Comparison of ENCODE assay signal across 1 cellular context in the genomic region with DNA sequence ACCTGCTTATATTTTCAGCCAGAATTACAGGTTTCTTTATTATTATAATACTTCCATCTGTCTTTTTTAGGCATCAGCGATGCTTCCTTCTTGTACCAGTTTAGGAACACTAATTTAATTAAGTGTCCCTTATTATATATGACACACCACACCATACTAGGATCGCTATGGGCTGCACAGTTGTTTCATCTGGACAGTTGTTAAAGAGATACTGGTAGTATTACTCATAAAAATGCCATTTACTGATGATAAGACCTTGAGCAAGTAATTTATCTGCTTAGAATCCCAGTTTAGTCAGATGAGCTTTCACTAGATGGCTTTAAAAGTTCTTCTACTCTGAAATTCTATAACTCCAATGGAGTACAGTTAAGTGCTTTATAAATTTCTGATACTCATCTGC.
TF ChIP-seq lines count a peak whose summit lies in the region.

No MANE protein-coding gene starts in this region.

TF ChIP-seq in IMR-90, 13 proteins besides CTCF, POLR2A, EP300 and RAD21:
- TF ChIP-seq MXI1 (IDR thresholded peaks at IDR 0.05; ENCODE audit: borderline replicate concordance, low read depth, low read length) (no peak), MAZ (IDR thresholded peaks at IDR 0.05; ENCODE audit: borderline replicate concordance, low read depth, low read length) (no peak), NFE2L2 (IDR thresholded peaks at IDR 0.05; ENCODE audit: low read depth, low read length) (no peak), MAFK (IDR thresholded peaks at IDR 0.05; ENCODE audit: low read depth, low read length) (no peak), CEBPB (IDR thresholded peaks at IDR 0.05; ENCODE audit: low read depth, low read length) (no peak), SMC3 (IDR thresholded peaks at IDR 0.05; ENCODE audit: low read depth, low read length) (no peak), BHLHE40 (IDR thresholded peaks at IDR 0.05; ENCODE audit: low read depth, low read length) (no peak), CHD1 (IDR thresholded peaks at IDR 0.05; ENCODE audit: low read depth, low read length) (no peak), RFX5 (IDR thresholded peaks at IDR 0.05; ENCODE audit: low read depth, low read length) (no peak), FOS (IDR thresholded peaks at IDR 0.05; ENCODE audit: low read depth, low read length) (no peak), RCOR1 (IDR thresholded peaks at IDR 0.05; ENCODE audit: insufficient replicate concordance, low read length) (no peak)
- TF ChIP-seq, protein P1, sequence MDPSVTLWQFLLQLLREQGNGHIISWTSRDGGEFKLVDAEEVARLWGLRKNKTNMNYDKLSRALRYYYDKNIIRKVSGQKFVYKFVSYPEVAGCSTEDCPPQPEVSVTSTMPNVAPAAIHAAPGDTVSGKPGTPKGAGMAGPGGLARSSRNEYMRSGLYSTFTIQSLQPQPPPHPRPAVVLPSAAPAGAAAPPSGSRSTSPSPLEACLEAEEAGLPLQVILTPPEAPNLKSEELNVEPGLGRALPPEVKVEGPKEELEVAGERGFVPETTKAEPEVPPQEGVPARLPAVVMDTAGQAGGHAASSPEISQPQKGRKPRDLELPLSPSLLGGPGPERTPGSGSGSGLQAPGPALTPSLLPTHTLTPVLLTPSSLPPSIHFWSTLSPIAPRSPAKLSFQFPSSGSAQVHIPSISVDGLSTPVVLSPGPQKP (IDR thresholded peaks at IDR 0.05; ENCODE audit: borderline replicate concordance, low read depth, low read length): no peak
- TF ChIP-seq, protein P2, sequence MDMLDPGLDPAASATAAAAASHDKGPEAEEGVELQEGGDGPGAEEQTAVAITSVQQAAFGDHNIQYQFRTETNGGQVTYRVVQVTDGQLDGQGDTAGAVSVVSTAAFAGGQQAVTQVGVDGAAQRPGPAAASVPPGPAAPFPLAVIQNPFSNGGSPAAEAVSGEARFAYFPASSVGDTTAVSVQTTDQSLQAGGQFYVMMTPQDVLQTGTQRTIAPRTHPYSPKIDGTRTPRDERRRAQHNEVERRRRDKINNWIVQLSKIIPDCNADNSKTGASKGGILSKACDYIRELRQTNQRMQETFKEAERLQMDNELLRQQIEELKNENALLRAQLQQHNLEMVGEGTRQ (IDR thresholded peaks at IDR 0.05; ENCODE audit: low read depth, low read length): no peak
